9 cellular contexts compared by ENCODE assay signal in the genomic region with DNA sequence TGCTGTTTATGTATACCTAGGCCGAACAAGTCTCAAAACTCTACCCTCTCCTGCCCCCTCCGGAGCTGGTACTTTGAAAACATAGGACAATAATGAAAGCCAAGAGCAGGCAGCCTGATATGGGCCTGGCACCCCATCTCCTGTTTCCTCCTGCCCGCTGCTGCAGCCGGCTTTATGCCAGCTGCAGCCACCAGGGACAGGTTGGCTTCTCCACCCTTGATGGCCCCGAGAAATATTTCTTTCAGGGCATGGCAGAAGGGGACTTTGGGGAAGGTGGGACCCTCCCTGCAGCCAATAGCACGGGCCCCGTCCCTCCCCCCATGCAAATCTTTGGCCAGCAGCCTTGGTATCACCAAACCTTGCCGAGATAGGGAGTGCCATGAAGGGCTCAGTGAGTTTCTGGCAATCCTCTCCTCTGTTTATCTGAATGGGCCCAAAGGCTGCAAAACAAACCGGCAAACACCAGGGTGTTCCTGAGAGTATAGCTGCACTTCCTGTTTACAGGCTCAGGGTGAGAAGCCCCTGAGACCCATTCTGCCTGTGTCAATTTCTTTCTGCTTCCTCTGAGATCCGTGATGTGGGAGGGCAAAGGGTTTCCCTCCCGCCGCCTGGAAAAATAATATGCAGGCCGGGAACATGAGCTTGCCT.
DNase-seq lines count a peak whose midpoint lies in the region; ATAC-seq lines count a peak whose summit lies in the region.
"Had no signal": no experiment of that assay in that cellular context is flagged by ENCODE, and none has a peak within 500 bp of the region (broad histone marks: within the 10 kb centered on the region; RNA-seq: fewer than 3 reads in every experiment).

No MANE protein-coding gene starts in this region.

- peak; percentile 67 for ATAC-seq in GM21447 (IDR thresholded peaks at IDR 0.05; ENCODE audit: unreplicated experiment)
- ATAC-seq in GM21381 (IDR thresholded peaks at IDR 0.05; ENCODE audit: unreplicated experiment) = no peak
- ATAC-seq in HG03469 (IDR thresholded peaks at IDR 0.05; ENCODE audit: unreplicated experiment) = no peak

- no peaks in the 10 kb centered on the region for H3K36me3 ChIP-seq in mesodermal cell (ENCODE audit: control insufficient read depth, insufficient read depth, low read length)

- WGBS in mesodermal cell (ENCODE audit: insufficient coverage in 2 of 2), 2 experiments = 77 to 79% methylated on average over 11 to 13 of the region's 13 CpGs

- H3K4me1 ChIP-seq in mesodermal cell (ENCODE audit: control insufficient read depth, insufficient read depth, low read length, poor library complexity, severe bottlenecking) = peaks cover 15% of the 10 kb centered on the region

- peaks cover 3% of the 10 kb centered on the region for H3K9me3 ChIP-seq in mesodermal cell (ENCODE audit: control insufficient read depth, low read length)

- no peak overlapping the region for H3K4me3 ChIP-seq in mesodermal cell (ENCODE audit: extremely low read depth, insufficient read depth, low read length, poor library complexity, severe bottlenecking)

- peak overlapping the region; percentile 41 for H3K27ac ChIP-seq in angular gyrus (ENCODE audit: low read depth, low read length)
- peak overlapping the region; percentile 60 for H3K27ac ChIP-seq in mesodermal cell (ENCODE audit: low read depth, low read length, severe bottlenecking)

- peak; percentile 56 for DNase-seq in DMS53 treated with DMSO at 0.1 percent for 48 hours (lab: John Stamatoyannopoulos, UW; ENCODE audit: unreplicated experiment)
- DNase-seq in NCI-H345 treated with DMSO at 0.1 percent for 48 hours (lab: John Stamatoyannopoulos, UW; ENCODE audit: unreplicated experiment) = no peak
- DNase-seq in ecto neural progenitor cell (ENCODE audit: low spot score) = no peak
- DNase-seq: NK-92 treated with Interleukin-12 subunit alpha and Interleukin-12 subunit beta, amount 100 ng/mL, for 24 hours had no signal
